Comparison of ENCODE assay signal across 1 cellular context in the genomic region with DNA sequence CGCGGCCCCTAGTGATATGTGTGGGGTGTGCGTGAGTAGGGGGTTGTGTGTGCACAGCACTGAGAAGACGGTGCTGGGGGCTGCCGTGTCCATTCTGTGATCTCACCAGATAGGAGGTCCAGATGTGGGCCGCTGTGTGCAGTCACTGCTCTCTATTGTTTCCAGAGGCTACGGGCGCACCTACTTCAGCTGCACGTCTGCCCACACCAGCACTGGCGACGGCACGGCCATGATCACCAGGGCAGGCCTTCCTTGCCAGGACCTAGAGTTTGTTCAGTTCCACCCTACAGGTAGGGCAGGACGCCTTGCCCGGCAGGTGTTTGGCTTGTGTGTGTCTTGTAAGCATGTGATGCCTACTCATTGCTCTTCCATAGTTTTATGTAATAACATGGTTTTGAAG.
TF ChIP-seq lines count a peak whose summit lies in the region.

No MANE protein-coding gene starts in this region.

TF ChIP-seq in K562, 482 proteins besides CTCF, POLR2A, EP300 and RAD21:
- TF ChIP-seq ZC3H11A (IDR thresholded peaks at IDR 0.05; ENCODE audit: low read depth, low read length), result no peak
